In genomic region chr20:2093200-2093781, GRCh38 we compare ENCODE assay signal across 8 cellular contexts. TPM values are rescaled to one million over a fixed set of nuclear protein-coding genes. Genes with fewer than 3 reads are reported as not detected.
DNase-seq lines count a peak whose midpoint lies in the region; ATAC-seq and TF ChIP-seq lines count a peak whose summit lies in the region.

No MANE protein-coding gene starts in this region.

- peak; percentile 72 for TF ChIP-seq CTCF in NB4 (IDR thresholded peaks at IDR 0.05; ENCODE audit: low read depth, low read length)
- TF ChIP-seq CTCF in body of pancreas (IDR thresholded peaks at IDR 0.05) = peak in 6 of 7 experiments; percentile 20 to 50 (median 40)
- peak; percentile 55 for TF ChIP-seq CTCF in osteoblast (IDR thresholded peaks at IDR 0.05; ENCODE audit: extremely low read depth, low read depth, low read length)

- no peaks in the 10 kb centered on the region for H3K36me3 ChIP-seq in body of pancreas (replicated peaks in 1 of 2; ENCODE audit: insufficient read depth in 1 of 2, low read depth in 2 of 2)
- no peaks in the 10 kb centered on the region for H3K36me3 ChIP-seq in osteoblast (ENCODE audit: insufficient read depth, low read length)

- no peaks in the 10 kb centered on the region for H3K79me2 ChIP-seq in osteoblast (ENCODE audit: insufficient read depth, low read length)

- 31 to 37% methylated on average over 4 of the region's 4 CpGs for WGBS in body of pancreas, 2 donors

- ATAC-seq in body of pancreas = no peak
- no peak for ATAC-seq in GM21825 (IDR thresholded peaks at IDR 0.05; ENCODE audit: unreplicated experiment)

- no peaks in the 10 kb centered on the region for H3K9me3 ChIP-seq in body of pancreas
- no peaks in the 10 kb centered on the region for H3K9me3 ChIP-seq in osteoblast (ENCODE audit: low read depth, low read length)

- no peak overlapping the region for H3K4me3 ChIP-seq in NB4 (ENCODE audit: low read depth, low read length)
- H3K4me3 ChIP-seq in body of pancreas = no peak overlapping the region
- no peak overlapping the region for H3K4me3 ChIP-seq in osteoblast (ENCODE audit: insufficient read depth, low read length)

- H3K27me3 ChIP-seq in body of pancreas = peaks cover 0 to 5% of the 10 kb centered on the region in 2 donors
- H3K27me3 ChIP-seq in osteoblast (ENCODE audit: insufficient read depth, low read length) = peaks cover 23% of the 10 kb centered on the region

- no peak overlapping the region for H3K4me2 ChIP-seq in osteoblast (ENCODE audit: insufficient read depth, low read length)

- intact Hi-C loops in body of pancreas (cut with DNase I) = no loop called here

- H3K27ac ChIP-seq in body of pancreas (no peak overlapping the region), osteoblast (ENCODE audit: low read depth, low read length) (no peak overlapping the region)

- no peaks in the 10 kb centered on the region for H4K20me1 ChIP-seq in osteoblast (ENCODE audit: insufficient read depth, low read length)

- no peak for TF ChIP-seq POLR2A in NB4 (IDR thresholded peaks at IDR 0.05; ENCODE audit: extremely low read depth, insufficient read length)
- TF ChIP-seq POLR2A in body of pancreas (IDR thresholded peaks at IDR 0.05) = no peak

- peak; percentile 8 for DNase-seq in NCI-H1694 treated with DMSO at 0.1 percent for 48 hours (lab: John Stamatoyannopoulos, UW)
- no peak for DNase-seq in NCI-H1694 (lab: John Stamatoyannopoulos, UW)
- DNase-seq in NB4 (ENCODE audit: low read depth) = peak; percentile 40
- peak in 1 of 4 donors; percentile 41 for DNase-seq in body of pancreas
- DNase-seq in osteoblast (ENCODE audit: insufficient read length, low spot score, missing footprints) = peak; percentile 6
- no peak for DNase-seq in AG08396 (ENCODE audit: low spot score)
- no peak for DNase-seq in COLO829 (ENCODE audit: low spot score)

- H3K4me1 ChIP-seq in body of pancreas = no peaks in the 10 kb centered on the region
- H3K4me1 ChIP-seq in osteoblast (ENCODE audit: insufficient read depth, low read length) = no peaks in the 10 kb centered on the region

- H2AFZ ChIP-seq in osteoblast (ENCODE audit: low read length) = no peak overlapping the region

RNA-seq across cellular contexts. Expression of gene STK35, which starts 8.3 kb away (rescaled TPM):
- 10 to 100 TPM in 1 of 2 donors, 1 to 10 TPM in 1; 8.6 to 22.7 TPM for total RNA-seq in body of pancreas
- 18.0 and 21.4 TPM in 2 replicates for total RNA-seq in osteoblast

Comparison
In these comparisons a context has a peak if more than half of its experiments do, and no peak if none do; other contexts are left out.
1. DNase-seq: peak in NCI-H1694 treated with DMSO at 0.1 percent for 48 hours (single experiment), NB4 (single experiment) and osteoblast (single experiment); none in NCI-H1694 (single experiment), AG08396 (single experiment) and COLO829 (single experiment).
2. Peak in every context shown above with its lines, with median percentiles within 50 percentile points of each other: CTCF ChIP-seq.